In the genomic region with DNA sequence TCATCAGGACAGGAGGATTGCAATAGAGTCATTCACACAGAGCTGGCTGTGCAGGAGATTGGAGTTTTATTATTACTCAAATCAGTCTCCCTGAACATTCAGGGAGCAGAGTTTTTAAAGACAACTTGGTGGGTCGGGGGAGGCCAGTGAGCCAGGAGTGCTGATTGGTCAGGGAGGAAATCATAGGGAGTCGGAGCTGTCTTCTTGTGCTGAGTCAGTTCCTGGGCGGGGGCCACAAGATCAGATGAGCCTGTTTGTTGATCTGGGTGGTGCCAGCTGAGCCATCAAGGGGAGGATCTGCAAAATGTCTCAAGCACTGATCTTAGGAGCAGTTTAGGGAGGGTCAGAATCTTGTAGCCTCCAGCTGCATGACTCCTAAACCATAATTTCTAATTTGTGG, we compare ENCODE assay signal across 8 cellular contexts. TPM values are rescaled to one million over a fixed set of nuclear protein-coding genes. Genes with fewer than 3 reads are reported as not detected.
DNase-seq lines count a peak whose midpoint lies in the region; FAIRE-seq and TF ChIP-seq lines count a peak whose summit lies in the region.
"Not testable (repeated sequence)": the region's sequence is repeated elsewhere in the genome, so short reads cannot be mapped to it uniquely, and the experiment has no call there.

No MANE protein-coding gene starts in this region.

- FAIRE-seq in endothelial cell of umbilical vein (lab: Jason Lieb, UNC) = not testable (repeated sequence)

- peak overlapping the region; percentile 58 for H3K4me3 Mint-ChIP-seq in activated CD4-positive, alpha-beta T cell treated with anti-CD3 and anti-CD28 coated beads, Interleukin-2, amount 10 ng/mL, durations not matched to agents 24 days and 14 days

- CTCF ChIA-PET in endothelial cell of umbilical vein (lab: Charles Lee) = interaction anchor here (1.6 kb wide), 1 partner anchor 13 kb away, joined by 3 read pairs; no protein-coding TSS in a partner anchor

- not testable (repeated sequence) for H3K36me3 ChIP-seq in Peyer's patch; endothelial cell of umbilical vein (ENCODE audit: control insufficient read depth in 2 of 2, extremely low read depth in 1 of 2, insufficient read depth in 2 of 2, low read length in 2 of 2); smooth muscle cell (ENCODE audit: low read depth); subcutaneous abdominal adipose tissue (ENCODE audit: control insufficient read depth in 5 of 5, insufficient read depth in 5 of 5, low read length in 5 of 5)

- DNase-seq in ELR (ENCODE audit: low read depth) = peak; percentile 92
- peak in 2 of 3 donors; percentile 55 to 70 for DNase-seq in Peyer's patch
- peak; percentile 78 for DNase-seq in activated CD4-positive, alpha-beta T cell treated with anti-CD3 and anti-CD28 coated beads, Interleukin-2, amount 10 ng/mL, durations not matched to agents 24 days and 14 days
- DNase-seq in activated gamma-delta T cell treated with Interleukin-2 at 50 U/mL for 16 hours = peak; percentile 19
- not testable (repeated sequence) for DNase-seq in endothelial cell of umbilical vein (ENCODE audit: low read depth, low spot score); smooth muscle cell (lab: John Stamatoyannopoulos, UW; ENCODE audit: unreplicated experiment)
- peak; percentile 25 for DNase-seq in kidney glomerular epithelial cell (lab: John Stamatoyannopoulos, UW)

- not testable (repeated sequence) for H2AFZ ChIP-seq in endothelial cell of umbilical vein (ENCODE audit: low read depth, low read length); smooth muscle cell (ENCODE audit: low read depth)

- peaks cover 16% of the 10 kb centered on the region for H3K9me3 Mint-ChIP-seq in activated CD4-positive, alpha-beta T cell treated with anti-CD3 and anti-CD28 coated beads, Interleukin-2, amount 10 ng/mL, durations not matched to agents 24 days and 14 days

- not testable (repeated sequence) for BruUV-seq in endothelial cell of umbilical vein (replicated peaks; lab: Mats Ljungman, UMichigan)

- H3F3A ChIP-seq in smooth muscle cell (ENCODE audit: low read depth) = not testable (repeated sequence)

- not testable (repeated sequence) for TF ChIP-seq POLR2A in Peyer's patch (IDR thresholded peaks at IDR 0.05); endothelial cell of umbilical vein (IDR thresholded peaks at IDR 0.05; ENCODE audit: low read depth, low read length)

- peaks cover 19% of the 10 kb centered on the region for H3K79me2 ChIP-seq in endothelial cell of umbilical vein (ENCODE audit: control insufficient read depth, insufficient read depth, low read length)
- peaks cover 15% of the 10 kb centered on the region for H3K79me2 ChIP-seq in smooth muscle cell (ENCODE audit: low read depth)

- H3K27ac ChIP-seq in Peyer's patch (peak overlapping the region in 2 of 4 donors; percentile 10 to 42), endothelial cell of umbilical vein (ENCODE audit: insufficient read depth, low read depth, low read length) (peak overlapping the region; percentile 16), smooth muscle cell (ENCODE audit: low read depth) (peak overlapping the region; percentile 1), subcutaneous abdominal adipose tissue (ENCODE audit: low read depth, low read length) (peak overlapping the region; percentile 46)

- H3K9me1 ChIP-seq in endothelial cell of umbilical vein (replicated peaks; ENCODE audit: control insufficient read depth, extremely low read depth, insufficient read depth, low read length) = not testable (repeated sequence)

- not testable (repeated sequence) for H3K9ac ChIP-seq in endothelial cell of umbilical vein (replicated peaks; ENCODE audit: extremely low read depth, insufficient read depth, low read length); smooth muscle cell (ENCODE audit: low read depth); subcutaneous abdominal adipose tissue (ENCODE audit: low read length in 5 of 5)

- H3K4me1 Mint-ChIP-seq in activated CD4-positive, alpha-beta T cell treated with anti-CD3 and anti-CD28 coated beads, Interleukin-2, amount 10 ng/mL, durations not matched to agents 24 days and 14 days = peaks cover 43% of the 10 kb centered on the region

- TF ChIP-seq CTCF in Peyer's patch (IDR thresholded peaks at IDR 0.05); endothelial cell of umbilical vein (IDR thresholded peaks at IDR 0.05; ENCODE audit: extremely low read depth in 1 of 2, insufficient read depth in 1 of 2, low read depth in 1 of 2, low read length in 2 of 2); smooth muscle cell (IDR thresholded peaks at IDR 0.05; ENCODE audit: borderline replicate concordance, insufficient read depth, poor library complexity, severe bottlenecking): not testable (repeated sequence)

- H3K36me3 Mint-ChIP-seq in activated CD4-positive, alpha-beta T cell treated with anti-CD3 and anti-CD28 coated beads, Interleukin-2, amount 10 ng/mL, durations not matched to agents 24 days and 14 days (ENCODE audit: low read depth) = peaks cover 37% of the 10 kb centered on the region

- H3K4me1 ChIP-seq in Peyer's patch (peaks cover 0 to 20% (median 5%) of the 10 kb centered on the region in 4 donors), endothelial cell of umbilical vein (ENCODE audit: control insufficient read depth, extremely low read depth, insufficient read depth, low read length) (peaks cover 23% of the 10 kb centered on the region), subcutaneous abdominal adipose tissue (ENCODE audit: control insufficient read depth in 5 of 5, insufficient read depth in 5 of 5, low read length in 5 of 5) (peaks cover 3 to 45% (median 17%) of the 10 kb centered on the region in 5 donors)
- H3K4me1 ChIP-seq in smooth muscle cell (ENCODE audit: low read depth) = not testable (repeated sequence)

- POLR2A ChIA-PET in endothelial cell of umbilical vein (lab: Charles Lee) = not testable (repeated sequence)

- intact Hi-C loops in activated CD4-positive, alpha-beta T cell treated with anti-CD3 and anti-CD28 coated beads, Interleukin-2, amount 10 ng/mL, durations not matched to agents 24 days and 14 days (cut with micrococcal nuclease) = loop anchor here (10.0 kb wide), 1 partner anchor 1353 kb away; the partner anchor contains the start of gene UNK
- intact Hi-C loops in endothelial cell of umbilical vein (cut with micrococcal nuclease) = not testable (repeated sequence)

- not testable (repeated sequence) for H3K4me3 ChIP-seq in Peyer's patch; endothelial cell of umbilical vein (replicated peaks in 1 of 3; ENCODE audit: insufficient read depth in 1 of 3, low read depth in 1 of 3, low read length in 3 of 3); smooth muscle cell; subcutaneous abdominal adipose tissue (ENCODE audit: low read depth in 1 of 5, low read length in 5 of 5)

- not testable (repeated sequence) for H3K27me3 Mint-ChIP-seq in activated CD4-positive, alpha-beta T cell treated with anti-CD3 and anti-CD28 coated beads, Interleukin-2, amount 10 ng/mL, durations not matched to agents 24 days and 14 days

- 35% methylated on average over 3 of the region's 3 CpGs for WGBS in smooth muscle cell (ENCODE audit: low lambda C conversion rate)

- H3K9me3 ChIP-seq in Peyer's patch; endothelial cell of umbilical vein (replicated peaks; ENCODE audit: control insufficient read depth, insufficient read depth, low read length); smooth muscle cell (replicated peaks; ENCODE audit: low read depth); subcutaneous abdominal adipose tissue (ENCODE audit: control insufficient read depth in 5 of 5, low read length in 5 of 5): not testable (repeated sequence)

- not testable (repeated sequence) for H4K20me1 ChIP-seq in endothelial cell of umbilical vein (replicated peaks; ENCODE audit: control insufficient read depth, extremely low read depth, insufficient read depth, low read length)
- H4K20me1 ChIP-seq in smooth muscle cell (ENCODE audit: low read depth) = peaks cover 13% of the 10 kb centered on the region

- peak overlapping the region; percentile 88 for H3K27ac Mint-ChIP-seq in activated CD4-positive, alpha-beta T cell treated with anti-CD3 and anti-CD28 coated beads, Interleukin-2, amount 10 ng/mL, durations not matched to agents 24 days and 14 days

- H3K4me2 ChIP-seq in endothelial cell of umbilical vein (ENCODE audit: insufficient read depth, low read length); smooth muscle cell: not testable (repeated sequence)

- dilution Hi-C loops in endothelial cell of umbilical vein (cut with MboI; ENCODE audit: extremely low pct_ligation_motif_present, low sequenced_read_pairs) = not testable (repeated sequence)

- not testable (repeated sequence) for H3K27me3 ChIP-seq in Peyer's patch; endothelial cell of umbilical vein (ENCODE audit: control insufficient read depth in 2 of 2, insufficient read depth in 2 of 2, low read length in 2 of 2); smooth muscle cell (ENCODE audit: low read depth); subcutaneous abdominal adipose tissue (ENCODE audit: control insufficient read depth in 5 of 5, insufficient read depth in 4 of 5, low read length in 5 of 5)

RNA-seq across cellular contexts. Expression of gene SEC14L1, which starts 2.9 kb away (rescaled TPM):
- 100 to 1,000 TPM in 1 of 4 donors, 10 to 100 TPM in 3; 18.2 to 187 (median 46.5) TPM for total RNA-seq in Peyer's patch
- total RNA-seq in activated CD4-positive, alpha-beta T cell treated with anti-CD3 and anti-CD28 coated beads, Interleukin-2, amount 10 ng/mL, durations not matched to agents 24 days and 14 days = 71.4 and 73.1 TPM in 2 replicates
- 606 and 631 TPM in 2 replicates for total RNA-seq in endothelial cell of umbilical vein
- polyA plus RNA-seq in endothelial cell of umbilical vein = 215 and 276 TPM in 2 replicates
- polyA plus RNA-seq in endothelial cell of umbilical vein (2011; cell fraction: cytosol; rRNA removed) = 185 and 188 TPM in 2 replicates
- polyA plus RNA-seq in endothelial cell of umbilical vein (2011; cell fraction: nucleus; rRNA removed) = 360 and 367 TPM in 2 replicates
- polyA plus RNA-seq in endothelial cell of umbilical vein (2012) = 277 and 279 TPM in 2 replicates
- polyA minus RNA-seq in endothelial cell of umbilical vein = 250 TPM in 2 replicates
- 19.9 TPM for polyA minus RNA-seq in endothelial cell of umbilical vein (2011; cell fraction: cytosol; rRNA and poly(A)+ RNA removed)
- polyA minus RNA-seq in endothelial cell of umbilical vein (2011; cell fraction: nucleus; rRNA and poly(A)+ RNA removed) = 378 and 398 TPM in 2 replicates
- total RNA-seq in smooth muscle cell = 24.3 and 25.1 TPM in 2 replicates
- 25.8 and 29.5 TPM in 2 replicates for polyA plus RNA-seq in smooth muscle cell
